ENCODE assay signal across 2 cellular contexts in genomic region chr17:49514374-49514738, GRCh38.
A peak's percentile ranks its signal among the peaks of the same experiment; 100 is the strongest.
TF ChIP-seq lines count a peak whose summit lies in the region.

No MANE protein-coding gene starts in this region.

TF ChIP-seq in A549, 52 proteins besides CTCF, POLR2A, EP300 and RAD21 (continued from another document):
- no peak for TF ChIP-seq ATOH8 (CRISPR knock-in tag; IDR thresholded peaks at IDR 0.05; ENCODE audit: low read depth)
- no peak for TF ChIP-seq HOXA7 (CRISPR knock-in tag; IDR thresholded peaks at IDR 0.05)

TF ChIP-seq in H1, 55 proteins besides CTCF, POLR2A, EP300 and RAD21 (continued from another document):
- no peak for TF ChIP-seq ATF3 (IDR thresholded peaks at IDR 0.05; ENCODE audit: insufficient read depth, low read depth, low read length)
- peak; percentile 14; the same call in 1 of the 2 replicates for TF ChIP-seq YY1 (IDR thresholded peaks at IDR 0.05; ENCODE audit: low read depth, low read length)
- no peak for TF ChIP-seq CBX8 (IDR thresholded peaks at IDR 0.05; ENCODE audit: borderline replicate concordance, low read depth, low read length)
- TF ChIP-seq CBX5 (IDR thresholded peaks at IDR 0.05; ENCODE audit: low read depth, low read length) = no peak
- no peak for TF ChIP-seq USF2 (IDR thresholded peaks at IDR 0.05; ENCODE audit: low read length)
- 0 out of 2 replicates have a peak, but pooled peaks have one; percentile 31 for TF ChIP-seq RBBP5 (IDR thresholded peaks at IDR 0.05; ENCODE audit: borderline replicate concordance, low read depth, low read length)
- no peak for TF ChIP-seq CTBP2 (IDR thresholded peaks at IDR 0.05; ENCODE audit: borderline replicate concordance, insufficient read depth, insufficient read length, low read length)
- TF ChIP-seq EZH2 (IDR thresholded peaks at IDR 0.05; ENCODE audit: low read depth, low read length, severe bottlenecking) = no peak
- no peak for TF ChIP-seq CREB1 (IDR thresholded peaks at IDR 0.05)
- no peak for TF ChIP-seq FOSL1 (IDR thresholded peaks at IDR 0.05; ENCODE audit: insufficient read depth, low read depth, low read length)
- no peak for TF ChIP-seq KDM5A (IDR thresholded peaks at IDR 0.05; ENCODE audit: low read length)
- peak; percentile 75 for TF ChIP-seq MAX (IDR thresholded peaks at IDR 0.05)
- TF ChIP-seq BACH1 (IDR thresholded peaks at IDR 0.05; ENCODE audit: low read length) = no peak; the same call in 1 of the 2 replicates
- peak; percentile 13; the same call in 1 of the 2 replicates for TF ChIP-seq CHD2 (IDR thresholded peaks at IDR 0.05; ENCODE audit: low read length)
- no peak for TF ChIP-seq ASH2L (IDR thresholded peaks at IDR 0.05; ENCODE audit: low read length)
- no peak for TF ChIP-seq ZNF274 (IDR thresholded peaks at IDR 0.05; ENCODE audit: borderline replicate concordance, extremely low read depth, low read length)
- TF ChIP-seq POLR2AphosphoS5 (IDR thresholded peaks at IDR 0.05; ENCODE audit: low read depth, low read length) = no peak
- TF ChIP-seq POU5F1 (IDR thresholded peaks at IDR 0.05; ENCODE audit: low read depth, low read length) = 0 out of 2 replicates have a peak, but pooled peaks have one; percentile 6
- TF ChIP-seq EGR1 (IDR thresholded peaks at IDR 0.05; ENCODE audit: borderline replicate concordance, low read depth, low read length) = peak; percentile 20; the same call in 1 of the 2 replicates
- no peak for TF ChIP-seq RNF2 (IDR thresholded peaks at IDR 0.05; ENCODE audit: borderline replicate concordance, low read depth, low read length, missing control alignments, poor library complexity, severe bottlenecking)
- TF ChIP-seq TBP (IDR thresholded peaks at IDR 0.05; ENCODE audit: low read depth, low read length) = 0 out of 2 replicates have a peak, but pooled peaks have one; percentile 40
- no peak for TF ChIP-seq TAF7 (optimal IDR thresholded peaks at IDR 0.05; ENCODE audit: borderline replicate concordance, low read depth, low read length)
- no peak for TF ChIP-seq SUZ12 (IDR thresholded peaks at IDR 0.05; ENCODE audit: low read length)
- peak in 1 of 2 experiments; percentile 66; a peak in 2 of 4 replicates for TF ChIP-seq SIN3A (conservative IDR thresholded peaks at IDR 0.05 in 1 of 2, IDR thresholded peaks at IDR 0.05 in 1 of 2; ENCODE audit: low read depth in 1 of 2, low read length in 2 of 2)
- TF ChIP-seq MAFK (IDR thresholded peaks at IDR 0.05; ENCODE audit: low read depth, low read length) = no peak
- TF ChIP-seq NRF1 (IDR thresholded peaks at IDR 0.05; ENCODE audit: low read depth, low read length) = no peak
